Comparison of ENCODE assay signal across 8 cellular contexts in genomic region chr16:77190190-77190477, GRCh38. TPM values are rescaled to one million over a fixed set of nuclear protein-coding genes. Genes with fewer than 3 reads are reported as not detected.
DNase-seq lines count a peak whose midpoint lies in the region; ATAC-seq and TF ChIP-seq lines count a peak whose summit lies in the region.

No MANE protein-coding gene starts in this region.

- no peak overlapping the region for H2BK5ac ChIP-seq in IMR-90 (ENCODE audit: low read depth, low read length, poor library complexity, severe bottlenecking)

- H2AK5ac ChIP-seq in IMR-90 (ENCODE audit: low read depth, low read length): no peak overlapping the region

- H2AFZ ChIP-seq in IMR-90 (replicated peaks; ENCODE audit: low read length, poor library complexity) (peak overlapping the region; percentile 91), neural cell (ENCODE audit: low read depth, low read length) (peak overlapping the region; percentile 96)

- peaks cover 20% of the 10 kb centered on the region for H3K79me2 ChIP-seq in neural cell (replicated peaks; ENCODE audit: insufficient read depth, low read length)

- DNase-seq in IMR-90: no peak
- no peak for DNase-seq in left lobe of liver (ENCODE audit: low spot score)
- no peak for DNase-seq in hypothalamus (lab: John Stamatoyannopoulos, UW)
- no peak for DNase-seq in stimulated activated CD4-positive, alpha-beta T cell treated with anti-CD3 and anti-CD28 coated beads, Interleukin-2, amount 100 ng/mL, for 48 hours

- H3K9ac ChIP-seq in ES-I3 (ENCODE audit: low read depth, low read length) (peak overlapping the region; percentile 71), IMR-90 (ENCODE audit: low read depth, low read length) (peak overlapping the region; percentile 71), neural cell (ENCODE audit: low read length) (peak overlapping the region; percentile 85)

- TF ChIP-seq RAD21 in IMR-90 (IDR thresholded peaks at IDR 0.05; ENCODE audit: low read length): no peak
- peak; percentile 32 for TF ChIP-seq RAD21 in neural cell (conservative IDR thresholded peaks at IDR 0.05)

- peak overlapping the region; percentile 45; the same call in 1 of the 2 replicates for H4K5ac ChIP-seq in IMR-90 (ENCODE audit: low read depth, low read length)

- H3K9me3 ChIP-seq in ES-I3 (ENCODE audit: control insufficient read depth, insufficient read depth, low read length) (no peaks in the 10 kb centered on the region), IMR-90 (ENCODE audit: control insufficient read depth, insufficient read depth, low read length) (no peaks in the 10 kb centered on the region), neural cell (ENCODE audit: low read length) (no peaks in the 10 kb centered on the region)

- no peak for TF ChIP-seq POLR2A in IMR-90 (IDR thresholded peaks at IDR 0.05; ENCODE audit: low read depth, low read length)

- H3K4me3 ChIP-seq in IMR-90 (ENCODE audit: insufficient read depth, low read depth, low read length): peak overlapping the region; percentile 71
- H3K4me3 ChIP-seq in neural cell (ENCODE audit: low read length): peak overlapping the region; percentile 96

- no TSS peak for BruUV-seq in IMR-90 (replicated peaks; lab: Mats Ljungman, UMichigan)

- peak overlapping the region; percentile 52 for H3K27ac ChIP-seq in IMR-90 (ENCODE audit: insufficient read depth, low read length)
- peak overlapping the region; percentile 85 for H3K27ac ChIP-seq in cingulate gyrus (ENCODE audit: low read depth, low read length)
- peak overlapping the region; percentile 94 for H3K27ac ChIP-seq in neural cell (ENCODE audit: low read length)

- POLR2A ChIA-PET in IMR-90 (lab: Charles Lee; ENCODE audit: unreplicated experiment): no interaction called here

- H3K4me2 ChIP-seq in IMR-90 (ENCODE audit: low read depth, low read length) (peak overlapping the region; percentile 92), neural cell (ENCODE audit: low read length) (peak overlapping the region; percentile 57)

- H4K20me1 ChIP-seq in IMR-90 (ENCODE audit: insufficient read depth, low read length) (no peaks in the 10 kb centered on the region), neural cell (ENCODE audit: insufficient read depth) (no peaks in the 10 kb centered on the region)

- no peaks in the 10 kb centered on the region for H3K9me2 ChIP-seq in neural cell (ENCODE audit: insufficient read depth, low read length)

- no peaks in the 10 kb centered on the region for H3F3A ChIP-seq in neural cell (ENCODE audit: insufficient read depth, low read length, poor library complexity, severe bottlenecking)

- peaks cover 16 to 26% of the 10 kb centered on the region in 2 experiments; a peak in 3 of 4 replicates for H3K79me1 ChIP-seq in IMR-90 (ENCODE audit: low read depth in 1 of 2, low read length in 2 of 2)

- TF ChIP-seq CTCF in IMR-90 (conservative IDR thresholded peaks at IDR 0.05; ENCODE audit: low read depth, low read length) (no peak), neural cell (IDR thresholded peaks at IDR 0.05; ENCODE audit: poor library complexity, severe bottlenecking) (no peak)

- H3K4me1 ChIP-seq in ES-I3 (ENCODE audit: insufficient read depth, low read length): peaks cover 6% of the 10 kb centered on the region; the same call in 1 of the 2 replicates
- no peaks in the 10 kb centered on the region for H3K4me1 ChIP-seq in IMR-90 (ENCODE audit: control insufficient read depth, insufficient read depth, low read length)

- no peak overlapping the region for H2BK20ac ChIP-seq in IMR-90 (ENCODE audit: low read depth, low read length)

- H3K9me1 ChIP-seq in IMR-90 (ENCODE audit: insufficient read depth, low read length): peaks cover 6% of the 10 kb centered on the region

- H3K36me3 ChIP-seq in ES-I3 (ENCODE audit: insufficient read depth, low read length): no peaks in the 10 kb centered on the region
- H3K36me3 ChIP-seq in IMR-90 (ENCODE audit: control insufficient read depth, insufficient read depth, low read length): peaks cover 18% of the 10 kb centered on the region
- no peaks in the 10 kb centered on the region for H3K36me3 ChIP-seq in neural cell (ENCODE audit: insufficient read depth, low read length)

- no peak for TF ChIP-seq EP300 in neural cell (conservative IDR thresholded peaks at IDR 0.05; ENCODE audit: poor library complexity, severe bottlenecking)

- H3K23ac ChIP-seq in IMR-90 (ENCODE audit: low read depth, low read length): peak overlapping the region; percentile 59; the same call in 1 of the 2 replicates

- in situ Hi-C loops in IMR-90 (cut with MboI; ENCODE audit: low sequenced_read_pairs): no loop called here

- no peak overlapping the region for H3K56ac ChIP-seq in IMR-90 (ENCODE audit: extremely low read depth, insufficient read depth, low read length)

- H2BK120ac ChIP-seq in IMR-90 (ENCODE audit: low read depth, low read length): no peak overlapping the region

- peak overlapping the region; percentile 73 for H3K4ac ChIP-seq in IMR-90 (ENCODE audit: low read depth, low read length)

- peak overlapping the region; percentile 11 to 79 for H4K8ac ChIP-seq in IMR-90 (ENCODE audit: low read depth in 2 of 2, low read length in 2 of 2)

- intact Hi-C loops in IMR-90 (cut with micrococcal nuclease): no loop called here

- ATAC-seq in IMR-90 (ENCODE audit: low read depth): no peak
- ATAC-seq in left lobe of liver: no peak
- ATAC-seq in GM18498 (IDR thresholded peaks at IDR 0.05; ENCODE audit: unreplicated experiment): no peak

- CTCF ChIA-PET in IMR-90 (lab: Yijun Ruan, JAX): no interaction called here

- H3K18ac ChIP-seq in IMR-90 (ENCODE audit: low read depth, low read length): no peak overlapping the region

- H4K91ac ChIP-seq in IMR-90 (ENCODE audit: insufficient read depth, low read depth, low read length): peak overlapping the region; percentile 73

- dilution Hi-C loops in IMR-90 (cut with HindIII; ENCODE audit: low sequenced_read_pairs, unreplicated experiment): no loop called here

- H2BK15ac ChIP-seq in IMR-90 (ENCODE audit: low read depth, low read length): no peak overlapping the region

- no CpG with 5 or more reads among the region's 19 CpGs for WGBS in IMR-90 (ENCODE audit: extremely low coverage in 2 of 2, insufficient read length in 1 of 2), 2 experiments

- peak overlapping the region; percentile 63 for H3K14ac ChIP-seq in IMR-90 (replicated peaks; ENCODE audit: low read depth, low read length)

- peak overlapping the region; percentile 95 for H2AK9ac ChIP-seq in IMR-90 (replicated peaks; ENCODE audit: low read depth, low read length, poor library complexity)

- no peaks in the 10 kb centered on the region for H3K27me3 ChIP-seq in IMR-90 (ENCODE audit: control insufficient read depth, insufficient read depth, low read length)
- H3K27me3 ChIP-seq in neural cell (ENCODE audit: insufficient read depth, low read depth, low read length): no peaks in the 10 kb centered on the region

TF ChIP-seq in IMR-90, 13 proteins besides CTCF, POLR2A, EP300 and RAD21 (continues in another document):
- TF ChIP-seq RCOR1 (IDR thresholded peaks at IDR 0.05; ENCODE audit: insufficient replicate concordance, low read length) (no peak), ELK1 (IDR thresholded peaks at IDR 0.05; ENCODE audit: borderline replicate concordance, low read depth, low read length) (no peak), FOS (IDR thresholded peaks at IDR 0.05; ENCODE audit: low read depth, low read length) (no peak), CEBPB (IDR thresholded peaks at IDR 0.05; ENCODE audit: low read depth, low read length) (no peak)

TF ChIP-seq in neural cell, 6 proteins besides CTCF, POLR2A, EP300 and RAD21:
- TF ChIP-seq, protein P1, sequence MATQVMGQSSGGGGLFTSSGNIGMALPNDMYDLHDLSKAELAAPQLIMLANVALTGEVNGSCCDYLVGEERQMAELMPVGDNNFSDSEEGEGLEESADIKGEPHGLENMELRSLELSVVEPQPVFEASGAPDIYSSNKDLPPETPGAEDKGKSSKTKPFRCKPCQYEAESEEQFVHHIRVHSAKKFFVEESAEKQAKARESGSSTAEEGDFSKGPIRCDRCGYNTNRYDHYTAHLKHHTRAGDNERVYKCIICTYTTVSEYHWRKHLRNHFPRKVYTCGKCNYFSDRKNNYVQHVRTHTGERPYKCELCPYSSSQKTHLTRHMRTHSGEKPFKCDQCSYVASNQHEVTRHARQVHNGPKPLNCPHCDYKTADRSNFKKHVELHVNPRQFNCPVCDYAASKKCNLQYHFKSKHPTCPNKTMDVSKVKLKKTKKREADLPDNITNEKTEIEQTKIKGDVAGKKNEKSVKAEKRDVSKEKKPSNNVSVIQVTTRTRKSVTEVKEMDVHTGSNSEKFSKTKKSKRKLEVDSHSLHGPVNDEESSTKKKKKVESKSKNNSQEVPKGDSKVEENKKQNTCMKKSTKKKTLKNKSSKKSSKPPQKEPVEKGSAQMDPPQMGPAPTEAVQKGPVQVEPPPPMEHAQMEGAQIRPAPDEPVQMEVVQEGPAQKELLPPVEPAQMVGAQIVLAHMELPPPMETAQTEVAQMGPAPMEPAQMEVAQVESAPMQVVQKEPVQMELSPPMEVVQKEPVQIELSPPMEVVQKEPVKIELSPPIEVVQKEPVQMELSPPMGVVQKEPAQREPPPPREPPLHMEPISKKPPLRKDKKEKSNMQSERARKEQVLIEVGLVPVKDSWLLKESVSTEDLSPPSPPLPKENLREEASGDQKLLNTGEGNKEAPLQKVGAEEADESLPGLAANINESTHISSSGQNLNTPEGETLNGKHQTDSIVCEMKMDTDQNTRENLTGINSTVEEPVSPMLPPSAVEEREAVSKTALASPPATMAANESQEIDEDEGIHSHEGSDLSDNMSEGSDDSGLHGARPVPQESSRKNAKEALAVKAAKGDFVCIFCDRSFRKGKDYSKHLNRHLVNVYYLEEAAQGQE (IDR thresholded peaks at IDR 0.05; ENCODE audit: borderline replicate concordance): no peak
- peak; percentile 22 for TF ChIP-seq SMC3 (conservative IDR thresholded peaks at IDR 0.05; ENCODE audit: poor library complexity)
TF ChIP-seq in neural cell: peak in this region for 1.

RNA-seq across cellular contexts. Expression of gene MON1B, which starts 0.9 kb away (rescaled TPM):
- total RNA-seq in IMR-90 (2012; rRNA removed) (5.2 and 7.2 TPM in 2 replicates), left lobe of liver (40.0 TPM)
- polyA plus RNA-seq in IMR-90 (2012; rRNA removed) (16.8 and 19.2 TPM in 2 replicates), neural cell (11.6 and 12.2 TPM in 2 replicates)
- 12.7 and 19.6 TPM in 2 replicates for polyA plus RNA-seq in IMR-90 (2012; cell fraction: cytosol; rRNA removed)
- polyA plus RNA-seq in IMR-90 (2012; cell fraction: nucleus; rRNA removed; ENCODE audit: low replicate concordance): 31.1 and 51.6 TPM in 2 replicates
- 15.1 and 15.9 TPM in 2 replicates for polyA minus RNA-seq in neural cell

RNA-seq across cellular contexts. Expression of gene SYCE1L, which starts 9.1 kb away (rescaled TPM):
- total RNA-seq in IMR-90 (2012; rRNA removed) (not detected in 2 replicates), left lobe of liver (0.65 TPM)
- polyA plus RNA-seq in IMR-90 (2012; rRNA removed) (0.10 TPM in 1 of 2 replicates, not detected in the other), neural cell (1.7 and 3.4 TPM in 2 replicates)
- 0.13 and 0.47 TPM in 2 replicates for polyA plus RNA-seq in IMR-90 (2012; cell fraction: cytosol; rRNA removed)
- 0.50 and 1.2 TPM in 2 replicates for polyA plus RNA-seq in IMR-90 (2012; cell fraction: nucleus; rRNA removed; ENCODE audit: low replicate concordance)
- 2.3 TPM in 1 of 2 replicates, not detected in the other for polyA minus RNA-seq in neural cell
